In the genomic region with DNA sequence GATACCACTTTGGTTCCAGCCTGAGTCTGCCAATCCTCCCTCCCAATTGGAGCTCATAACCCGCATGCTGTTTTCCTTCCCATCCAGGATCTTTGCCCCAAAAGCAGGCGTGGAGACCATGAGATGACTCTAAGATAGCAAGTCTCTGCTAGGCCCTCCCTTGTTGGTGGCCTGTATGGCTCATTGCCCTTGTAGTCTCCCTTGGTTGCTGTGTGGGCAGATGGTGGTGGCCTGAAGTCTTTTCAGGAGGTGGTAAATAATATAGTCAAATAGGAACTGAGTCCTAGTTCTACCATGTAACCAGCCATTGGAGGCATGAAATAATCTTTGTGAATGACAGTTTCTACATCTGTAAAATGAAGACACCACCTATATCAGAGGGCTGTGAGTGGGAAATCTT, we compare ENCODE assay signal across 9 cellular contexts. TPM values are rescaled to one million over a fixed set of nuclear protein-coding genes. Genes with fewer than 3 reads are reported as not detected.
DNase-seq lines count a peak whose midpoint lies in the region; TF ChIP-seq lines count a peak whose summit lies in the region.
"Had no signal": no experiment of that assay in that cellular context is flagged by ENCODE, and none has a peak within 500 bp of the region (broad histone marks: within the 10 kb centered on the region; RNA-seq: fewer than 3 reads in every experiment).

No MANE protein-coding gene starts in this region.

- H3K4me1 Mint-ChIP-seq in neural crest cell: peaks cover 20% of the 10 kb centered on the region

- TF ChIP-seq CTCF in choroid plexus epithelial cell (conservative IDR thresholded peaks at IDR 0.05; ENCODE audit: low read depth, low read length) (no peak), neural crest cell (conservative IDR thresholded peaks at IDR 0.05) (no peak)

- no peaks in the 10 kb centered on the region for H3K27me3 Mint-ChIP-seq in neural crest cell (ENCODE audit: low read depth)

- peak; percentile 38 for DNase-seq in CD1c-positive myeloid dendritic cell (ENCODE audit: extremely low spot score)
- DNase-seq in choroid plexus epithelial cell (ENCODE audit: low read depth): no peak
- no peak for DNase-seq in neural crest cell (ENCODE audit: low read depth, low spot score)
- no peak for DNase-seq in substantia nigra (lab: John Stamatoyannopoulos, UW)
- no peak for DNase-seq in SHP77 treated with DMSO at 0.1 percent for 48 hours (lab: John Stamatoyannopoulos, UW)
- DNase-seq in occipital lobe (lab: John Stamatoyannopoulos, UW): no peak
- DNase-seq in HuH-7.5 (ENCODE audit: low spot score): no peak
- DNase-seq: stimulated activated CD4-positive, alpha-beta T cell treated with anti-CD3 and anti-CD28 coated beads, Interleukin-4, amount 100 ng/mL, for 4 hours had no signal

- H3K27ac ChIP-seq in KOPT-K1 (ENCODE audit: low read depth, low read length, poor library complexity, severe bottlenecking) (peak overlapping the region; percentile 58), substantia nigra (ENCODE audit: low read depth, low read length, poor library complexity, severe bottlenecking) (no peak overlapping the region)

- H3K27ac Mint-ChIP-seq in neural crest cell (ENCODE audit: unreplicated experiment): peak overlapping the region; percentile 57

- H3K9me3 Mint-ChIP-seq in neural crest cell: no peaks in the 10 kb centered on the region

- peaks cover 27% of the 10 kb centered on the region; the same call in 1 of the 2 replicates for H3K36me3 ChIP-seq in KOPT-K1 (ENCODE audit: insufficient read depth, low read length)

- H3K9me3 ChIP-seq in KOPT-K1 (ENCODE audit: insufficient read depth, low read length, poor library complexity, severe bottlenecking): no peaks in the 10 kb centered on the region

- peak overlapping the region; percentile 85 for H3K4me3 Mint-ChIP-seq in neural crest cell

- H3K4me3 ChIP-seq in choroid plexus epithelial cell (ENCODE audit: low read depth, low read length): peak overlapping the region; percentile 71

- H3K36me3 Mint-ChIP-seq in neural crest cell (ENCODE audit: low read depth): peaks cover 15% of the 10 kb centered on the region

RNA-seq across cellular contexts. Expression of a gene that starts 1.2 kb away (rescaled TPM):
- total RNA-seq in neural crest cell (78.2 and 79.8 TPM in 2 replicates), occipital lobe (42.7 TPM)

RNA-seq across cellular contexts. Expression of a gene that starts 7.2 kb away (rescaled TPM):
- total RNA-seq in neural crest cell (206 and 210 TPM in 2 replicates), occipital lobe (192 TPM)

RNA-seq across cellular contexts. Expression of a gene that starts 14.2 kb away (rescaled TPM):
- 68.8 and 69.0 TPM in 2 replicates for total RNA-seq in neural crest cell
- total RNA-seq in occipital lobe: 13.1 TPM

RNA-seq across cellular contexts. Expression of a gene that starts 18.4 kb away (rescaled TPM):
- total RNA-seq in neural crest cell: 45.7 and 47.1 TPM in 2 replicates
- 10.9 TPM for total RNA-seq in occipital lobe

RNA-seq across cellular contexts. Expression of a gene that starts 20.7 kb away (rescaled TPM):
- total RNA-seq in neural crest cell (9.3 and 11.5 TPM in 2 replicates), occipital lobe (4.4 TPM)
